13 cellular contexts compared by ENCODE assay signal in the genomic region with DNA sequence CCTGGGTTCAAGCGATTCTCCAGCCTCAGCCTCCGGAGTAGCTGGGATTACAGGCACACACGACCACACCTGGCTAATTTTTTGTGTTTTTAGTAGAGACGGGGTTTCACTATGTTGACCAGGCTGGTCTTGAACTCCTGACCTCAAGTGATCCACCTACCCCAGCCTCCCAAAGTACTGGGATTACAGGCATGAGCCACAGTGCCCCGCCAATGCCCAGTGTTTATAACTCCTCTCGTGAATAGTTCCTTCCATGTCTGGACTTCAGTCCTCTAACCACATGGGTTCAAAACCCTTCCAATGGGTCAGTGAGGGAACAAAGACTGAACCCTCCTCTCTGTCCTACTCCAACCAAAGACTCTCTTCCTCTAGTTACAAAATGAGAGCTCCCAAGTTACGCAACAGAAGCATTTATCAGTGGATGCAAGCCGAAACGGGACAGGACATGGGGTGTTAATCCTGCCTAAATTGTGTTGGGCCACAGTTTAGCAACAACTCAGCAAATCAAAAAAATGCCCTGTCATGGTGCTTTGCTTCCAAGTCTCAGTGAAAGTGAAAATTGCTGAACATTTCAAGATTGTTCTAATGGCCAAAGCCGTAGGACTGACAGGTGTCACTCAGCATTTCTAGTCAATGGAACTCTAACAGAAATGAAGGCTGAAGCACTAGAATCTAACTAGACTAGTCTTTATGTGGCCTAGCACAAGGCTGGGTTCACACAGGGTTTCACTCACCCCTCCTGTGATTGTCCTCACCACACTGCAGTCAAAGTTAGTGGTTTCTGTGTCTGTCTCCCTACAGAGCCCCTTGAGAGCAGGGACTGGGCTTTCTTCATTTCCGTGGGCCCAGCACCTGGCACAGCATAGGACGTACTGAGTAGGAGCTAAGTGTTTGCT. TPM values are rescaled to one million over a fixed set of nuclear protein-coding genes. Genes with fewer than 3 reads are reported as not detected.
DNase-seq lines count a peak whose midpoint lies in the region; ATAC-seq and TF ChIP-seq lines count a peak whose summit lies in the region.
"Had no signal": no experiment of that assay in that cellular context is flagged by ENCODE, and none has a peak within 500 bp of the region (broad histone marks: within the 10 kb centered on the region; RNA-seq: fewer than 3 reads in every experiment).

No MANE protein-coding gene starts in this region.

- no peaks in the 10 kb centered on the region for H3K27me3 Mint-ChIP-seq in activated CD8-positive, alpha-beta memory T cell treated with anti-CD3 and anti-CD28 coated beads, Interleukin-2, amount 10 ng/mL, durations not matched to agents 7 days and 5 days

- H3K27ac ChIP-seq in MM.1S (ENCODE audit: low read length) (no peak overlapping the region; the same call in 1 of the 2 replicates), neuronal stem cell (replicated peaks; ENCODE audit: low read length) (no peak overlapping the region)

- H3K79me2 ChIP-seq in MM.1S (ENCODE audit: low read length) = peaks cover 16% of the 10 kb centered on the region

- peaks cover 5% of the 10 kb centered on the region for H3K36me3 Mint-ChIP-seq in activated CD8-positive, alpha-beta memory T cell treated with anti-CD3 and anti-CD28 coated beads, Interleukin-2, amount 10 ng/mL, durations not matched to agents 7 days and 5 days
- H3K36me3 Mint-ChIP-seq: mesothelial cell of epicardium had no signal

- no peak overlapping the region for H2BK15ac ChIP-seq in neuronal stem cell (ENCODE audit: low read length)

- peak overlapping the region; percentile 29 for H3K27ac Mint-ChIP-seq in activated CD8-positive, alpha-beta memory T cell treated with anti-CD3 and anti-CD28 coated beads, Interleukin-2, amount 10 ng/mL, durations not matched to agents 7 days and 5 days
- H3K27ac Mint-ChIP-seq: mesothelial cell of epicardium had no signal

- H3K4me1 Mint-ChIP-seq in activated CD8-positive, alpha-beta memory T cell treated with anti-CD3 and anti-CD28 coated beads, Interleukin-2, amount 10 ng/mL, durations not matched to agents 7 days and 5 days = peaks cover 24% of the 10 kb centered on the region

- WGBS in neuronal stem cell (ENCODE audit: extremely low coverage in 2 of 2, insufficient read length in 2 of 2, insufficient replicate concordance in 1 of 2), 2 donors = no CpG with 5 or more reads among the region's 12 CpGs

- H4K91ac ChIP-seq in neuronal stem cell (ENCODE audit: low read depth, low read length, poor library complexity) = no peak overlapping the region

- H3K4me3 Mint-ChIP-seq in activated CD8-positive, alpha-beta memory T cell treated with anti-CD3 and anti-CD28 coated beads, Interleukin-2, amount 10 ng/mL, durations not matched to agents 7 days and 5 days = no peak overlapping the region
- H3K4me3 Mint-ChIP-seq: mesothelial cell of epicardium had no signal

- H3K4me3 ChIP-seq in MM.1S (ENCODE audit: low read length) (no peak overlapping the region), neuronal stem cell (ENCODE audit: low read length in 2 of 2) (no peak overlapping the region)

- H3K4ac ChIP-seq in neuronal stem cell (ENCODE audit: low read length) = no peak overlapping the region

- no peak for DNase-seq in activated CD8-positive, alpha-beta memory T cell treated with anti-CD3 and anti-CD28 coated beads, Interleukin-2, amount 10 ng/mL, durations not matched to agents 7 days and 5 days
- DNase-seq in activated CD8-positive, alpha-beta memory T cell treated with anti-CD3 and anti-CD28 coated beads, Interleukin-2, amount 50 U/mL, for 4 hours = no peak
- DNase-seq in MM.1S = peak; percentile 76
- DNase-seq in neuronal stem cell (ENCODE audit: low spot score) = no peak
- no peak for DNase-seq in activated T-cell treated with anti-CD3 and anti-CD28 coated beads, Interleukin-2, amount 50 U/mL, for 1 hour
- no peak for DNase-seq in AG08396 (ENCODE audit: low spot score)
- DNase-seq: DMS 273 treated with DMSO at 0.1 percent for 48 hours, NCI-H226 had no signal

- H3K36me3 ChIP-seq in MM.1S (replicated peaks; ENCODE audit: insufficient read depth, low read length) (no peaks in the 10 kb centered on the region), neuronal stem cell (replicated peaks in 1 of 2; ENCODE audit: control insufficient read depth in 2 of 2, insufficient read depth in 2 of 2, low read length in 2 of 2) (peaks cover 0 to 5% of the 10 kb centered on the region in 2 donors)

- no peaks in the 10 kb centered on the region for H3K9me3 Mint-ChIP-seq in activated CD8-positive, alpha-beta memory T cell treated with anti-CD3 and anti-CD28 coated beads, Interleukin-2, amount 10 ng/mL, durations not matched to agents 7 days and 5 days (ENCODE audit: low read depth)
- H3K9me3 Mint-ChIP-seq: mesothelial cell of epicardium had no signal

- H2AFZ ChIP-seq in MM.1S (ENCODE audit: low read length) (no peak overlapping the region), neuronal stem cell (ENCODE audit: low read length) (peak overlapping the region; percentile 26)

- H3K9me3 ChIP-seq in MM.1S (replicated peaks; ENCODE audit: insufficient read depth, low read length) (no peaks in the 10 kb centered on the region), neuronal stem cell (replicated peaks in 1 of 2; ENCODE audit: control insufficient read depth in 2 of 2, insufficient read depth in 1 of 2, low read depth in 1 of 2, low read length in 2 of 2) (no peaks in the 10 kb centered on the region)

- H3K4me1 ChIP-seq in MM.1S (ENCODE audit: low read length) (peaks cover 26% of the 10 kb centered on the region), neuronal stem cell (ENCODE audit: control insufficient read depth in 2 of 2, insufficient read depth in 1 of 2, low read depth in 1 of 2, low read length in 2 of 2) (peaks cover 1 to 4% of the 10 kb centered on the region in 2 donors)

- no peak overlapping the region for H2BK5ac ChIP-seq in neuronal stem cell (ENCODE audit: low read length)

- no peak overlapping the region for H4K8ac ChIP-seq in neuronal stem cell (ENCODE audit: low read depth, low read length)

- H4K20me1 ChIP-seq in MM.1S (ENCODE audit: insufficient read depth, low read length) = peaks cover 3% of the 10 kb centered on the region; the same call in 1 of the 2 replicates

- no peaks in the 10 kb centered on the region for H3K27me3 ChIP-seq in MM.1S (replicated peaks; ENCODE audit: insufficient read depth, low read length)
- H3K27me3 ChIP-seq in neuronal stem cell (ENCODE audit: control insufficient read depth in 3 of 3, insufficient read depth in 3 of 3, low read depth in 1 of 3, low read length in 3 of 3) = peaks cover 0 to 15% (median 0%) of the 10 kb centered on the region in 3 experiments

- no peak overlapping the region for H3K23ac ChIP-seq in neuronal stem cell (ENCODE audit: low read depth, low read length, poor library complexity)

- CTCF ChIA-PET in activated CD8-positive, alpha-beta memory T cell treated with anti-CD3 and anti-CD28 coated beads, Interleukin-2, amount 10 ng/mL, durations not matched to agents 7 days and 5 days (lab: Charles Lee) = interaction anchor here (0.9 kb wide), 1 partner anchor 67 kb away, joined by 5 read pairs; no protein-coding TSS in a partner anchor

- H2BK120ac ChIP-seq in neuronal stem cell (ENCODE audit: low read depth, low read length) = no peak overlapping the region

- no peaks in the 10 kb centered on the region for H3K9me2 ChIP-seq in MM.1S (replicated peaks; ENCODE audit: insufficient read depth, low read length)

- no peak for TF ChIP-seq CTCF in MM.1S (IDR thresholded peaks at IDR 0.05; ENCODE audit: low read length)

- no peak overlapping the region for H3K18ac ChIP-seq in neuronal stem cell (ENCODE audit: low read length)

- H3F3A ChIP-seq in MM.1S (ENCODE audit: insufficient read depth, low read length) = peaks cover 13% of the 10 kb centered on the region; the same call in 1 of the 2 replicates

- H3K4me2 ChIP-seq in MM.1S (ENCODE audit: low read depth, low read length) = peak overlapping the region; percentile 30
- H3K4me2 ChIP-seq in neuronal stem cell (ENCODE audit: insufficient read depth, low read length, poor library complexity, severe bottlenecking) = no peak overlapping the region

- H2BK12ac ChIP-seq in neuronal stem cell (ENCODE audit: low read length) = no peak overlapping the region

- no peak overlapping the region for H3K9ac ChIP-seq in MM.1S (ENCODE audit: low read length)
- no peak overlapping the region for H3K9ac ChIP-seq in neuronal stem cell (ENCODE audit: low read depth, low read length, poor library complexity)

- no peak for ATAC-seq in activated CD8-positive, alpha-beta memory T cell treated with anti-CD3 and anti-CD28 coated beads, Interleukin-2, amount 10 ng/mL, durations not matched to agents 7 days and 5 days
- peak; percentile 20 for ATAC-seq in HG02623 (IDR thresholded peaks at IDR 0.05; ENCODE audit: unreplicated experiment)
- no peak for ATAC-seq in GM18861 (IDR thresholded peaks at IDR 0.05; ENCODE audit: unreplicated experiment)

- H3K14ac ChIP-seq in neuronal stem cell (ENCODE audit: low read length) = no peak overlapping the region

- H3K79me1 ChIP-seq in neuronal stem cell (ENCODE audit: low read depth, low read length) = peaks cover 3% of the 10 kb centered on the region

- H2AK5ac ChIP-seq in neuronal stem cell (ENCODE audit: low read depth, low read length) = no peak overlapping the region

RNA-seq across cellular contexts. Expression of a gene that starts 3.2 kb away (rescaled TPM):
- total RNA-seq in activated CD8-positive, alpha-beta memory T cell treated with anti-CD3 and anti-CD28 coated beads, Interleukin-2, amount 10 ng/mL, durations not matched to agents 7 days and 5 days = 10 to 100 TPM; 25.9 to 39.2 TPM
- 46.2 TPM for polyA plus RNA-seq in neuronal stem cell (2013, experiment 1 of 2)
- 48.0 TPM for polyA plus RNA-seq in neuronal stem cell (2013, experiment 2 of 2)

RNA-seq across cellular contexts. Expression of a gene that starts 44.1 kb away (rescaled TPM):
- total RNA-seq in activated CD8-positive, alpha-beta memory T cell treated with anti-CD3 and anti-CD28 coated beads, Interleukin-2, amount 10 ng/mL, durations not matched to agents 7 days and 5 days = not detected
- polyA plus RNA-seq in neuronal stem cell (2013, experiment 1 of 2) = 3.4 TPM
- 3.5 TPM for polyA plus RNA-seq in neuronal stem cell (2013, experiment 2 of 2)
- total RNA-seq: A172, bronchial epithelial cell had no signal
